8 cellular contexts compared by ENCODE assay signal in genomic region chr13:40920826-40921225, GRCh38.
DNase-seq lines count a peak whose midpoint lies in the region; ATAC-seq and TF ChIP-seq lines count a peak whose summit lies in the region.

No MANE protein-coding gene starts in this region.

- peak overlapping the region; percentile 71; the same call in 1 of the 2 replicates for H3K27ac ChIP-seq in HEK293 (ENCODE audit: extremely low read depth, low read depth, low read length)
- no peak overlapping the region for H3K27ac ChIP-seq in iPS-18a (ENCODE audit: low read length)

- ATAC-seq in activated T-helper 17 cell treated with anti-CD3 and anti-CD28 coated beads, Interleukin-2, amount 50 U/mL, for 72 hours (replicated peaks): no peak
- no peak for ATAC-seq in stimulated activated naive B cell treated with anti-CD40 and anti-IgM and Interleukin-4, amounts not matched to agents 10 μg/mL and 1 μg/mL and 100 μg/mL, for 72 hours (replicated peaks)
- ATAC-seq in HG03571 (IDR thresholded peaks at IDR 0.05; ENCODE audit: unreplicated experiment): no peak

- H3K9me3 ChIP-seq in HEK293 (ENCODE audit: control insufficient read depth, insufficient read depth, low read depth, low read length) (no peaks in the 10 kb centered on the region), iPS-18a (ENCODE audit: control insufficient read depth, low read depth, low read length) (no peaks in the 10 kb centered on the region)

- H3K36me3 ChIP-seq in HEK293 (ENCODE audit: control insufficient read depth in 2 of 2, insufficient read depth in 1 of 2, low read length in 2 of 2) (no peaks in the 10 kb centered on the region), iPS-18a (ENCODE audit: control insufficient read depth, low read depth, low read length) (no peaks in the 10 kb centered on the region)

- no peaks in the 10 kb centered on the region for H3K27me3 ChIP-seq in iPS-18a (ENCODE audit: control insufficient read depth, insufficient read depth, low read length)

- H3K4me1 ChIP-seq in HEK293 (ENCODE audit: control insufficient read depth, insufficient read depth, low read length): 0 out of 2 replicates have a peak, but pooled peaks cover 2% of the 10 kb centered on the region
- peaks cover 7% of the 10 kb centered on the region for H3K4me1 ChIP-seq in iPS-18a (ENCODE audit: control insufficient read depth, low read depth, low read length)

- H3K9me3 Mint-ChIP-seq in activated T-helper 17 cell treated with anti-CD3 and anti-CD28 coated beads, Interleukin-2, amount 50 U/mL, for 72 hours: no peaks in the 10 kb centered on the region
- H3K9me3 Mint-ChIP-seq in stimulated activated naive B cell treated with anti-CD40 and anti-IgM and Interleukin-4, amounts not matched to agents 10 μg/mL and 1 μg/mL and 100 μg/mL, for 72 hours: no peaks in the 10 kb centered on the region

- H3K27ac Mint-ChIP-seq in activated T-helper 17 cell treated with anti-CD3 and anti-CD28 coated beads, Interleukin-2, amount 50 U/mL, for 72 hours: peak overlapping the region; percentile 99
- H3K27ac Mint-ChIP-seq in stimulated activated naive B cell treated with anti-CD40 and anti-IgM and Interleukin-4, amounts not matched to agents 10 μg/mL and 1 μg/mL and 100 μg/mL, for 72 hours: peak overlapping the region; percentile 97

- POLR2A ChIA-PET in HEK293 (lab: Yijun Ruan, JAX): interaction anchor here (1.2 to 2.2 kb wide), 2 partner anchors 131 to 140 kb away, joined by 7 to 10 read pairs; partner anchors contain the start of genes SLC25A15 and WBP4

- DNase-seq in stimulated activated naive B cell treated with anti-CD40 and anti-IgM and Interleukin-4, amounts not matched to agents 10 μg/mL and 1 μg/mL and 100 μg/mL, for 72 hours: no peak
- DNase-seq in GM10266 (ENCODE audit: extremely low spot score) (no peak), DMS153 (lab: John Stamatoyannopoulos, UW) (no peak), NOMO-1 treated with DMSO at 0.1 percent for 48 hours (lab: John Stamatoyannopoulos, UW; ENCODE audit: unreplicated experiment) (no peak)

- CTCF ChIA-PET in HEK293 (lab: Yijun Ruan, JAX): interaction anchor here (0.6 to 1.3 kb wide), 4 partner anchors 12 to 1044 kb away, joined by 3 read pairs; no protein-coding TSS in a partner anchor

- no peaks in the 10 kb centered on the region for H3K27me3 Mint-ChIP-seq in activated T-helper 17 cell treated with anti-CD3 and anti-CD28 coated beads, Interleukin-2, amount 50 U/mL, for 72 hours
- no peaks in the 10 kb centered on the region for H3K27me3 Mint-ChIP-seq in stimulated activated naive B cell treated with anti-CD40 and anti-IgM and Interleukin-4, amounts not matched to agents 10 μg/mL and 1 μg/mL and 100 μg/mL, for 72 hours

- no peaks in the 10 kb centered on the region for H3K36me3 Mint-ChIP-seq in activated T-helper 17 cell treated with anti-CD3 and anti-CD28 coated beads, Interleukin-2, amount 50 U/mL, for 72 hours (ENCODE audit: low read depth)
- peaks cover 3% of the 10 kb centered on the region in 2 donors for H3K36me3 Mint-ChIP-seq in stimulated activated naive B cell treated with anti-CD40 and anti-IgM and Interleukin-4, amounts not matched to agents 10 μg/mL and 1 μg/mL and 100 μg/mL, for 72 hours

- TF ChIP-seq CTCF in HEK293 (tag by site-specific recombination; IDR thresholded peaks at IDR 0.05) (no peak), GM10266 (IDR thresholded peaks at IDR 0.05; ENCODE audit: control insufficient read depth, insufficient read depth, low read depth, missing control alignments) (no peak)

- peak overlapping the region; percentile 56 for H3K4me3 ChIP-seq in HEK293 (ENCODE audit: low read depth, low read length)
- peak overlapping the region; percentile 77 for H3K4me3 ChIP-seq in iPS-18a (ENCODE audit: low read length)

- H3K9ac ChIP-seq in iPS-18a (ENCODE audit: low read length): peak overlapping the region; percentile 81

- peak overlapping the region; percentile 99 for H3K4me3 Mint-ChIP-seq in activated T-helper 17 cell treated with anti-CD3 and anti-CD28 coated beads, Interleukin-2, amount 50 U/mL, for 72 hours
- H3K4me3 Mint-ChIP-seq in stimulated activated naive B cell treated with anti-CD40 and anti-IgM and Interleukin-4, amounts not matched to agents 10 μg/mL and 1 μg/mL and 100 μg/mL, for 72 hours: peak overlapping the region; percentile 93 to 95

- H3K4me1 Mint-ChIP-seq in activated T-helper 17 cell treated with anti-CD3 and anti-CD28 coated beads, Interleukin-2, amount 50 U/mL, for 72 hours: peaks cover 23% of the 10 kb centered on the region
- H3K4me1 Mint-ChIP-seq in stimulated activated naive B cell treated with anti-CD40 and anti-IgM and Interleukin-4, amounts not matched to agents 10 μg/mL and 1 μg/mL and 100 μg/mL, for 72 hours: peaks cover 23 to 30% of the 10 kb centered on the region in 2 donors

TF ChIP-seq in HEK293, 187 proteins besides CTCF, POLR2A, EP300 and RAD21:
- TF ChIP-seq ZNF791 (tag by site-specific recombination; IDR thresholded peaks at IDR 0.05) (no peak), ZNF768 (tag by site-specific recombination; IDR thresholded peaks at IDR 0.05) (no peak), AEBP2 (tag by site-specific recombination; IDR thresholded peaks at IDR 0.05; ENCODE audit: borderline replicate concordance) (no peak), ZNF610 (tag by site-specific recombination; IDR thresholded peaks at IDR 0.05; ENCODE audit: borderline replicate concordance) (no peak), ZNF658 (tag by site-specific recombination; IDR thresholded peaks at IDR 0.05) (no peak), WT1 (tag by site-specific recombination; IDR thresholded peaks at IDR 0.05) (no peak), ZNF501 (tag by site-specific recombination; IDR thresholded peaks at IDR 0.05) (no peak), GLIS2 (tag by site-specific recombination; IDR thresholded peaks at IDR 0.05) (no peak), ZNF221 (tag by site-specific recombination; IDR thresholded peaks at IDR 0.05; ENCODE audit: borderline replicate concordance) (no peak), ZNF292 (tag by site-specific recombination; IDR thresholded peaks at IDR 0.05; ENCODE audit: borderline replicate concordance, low read depth) (no peak), ZNF792 (tag by site-specific recombination; IDR thresholded peaks at IDR 0.05) (no peak), ZSCAN16 (tag by site-specific recombination; IDR thresholded peaks at IDR 0.05) (no peak)
- TF ChIP-seq, protein P1, sequence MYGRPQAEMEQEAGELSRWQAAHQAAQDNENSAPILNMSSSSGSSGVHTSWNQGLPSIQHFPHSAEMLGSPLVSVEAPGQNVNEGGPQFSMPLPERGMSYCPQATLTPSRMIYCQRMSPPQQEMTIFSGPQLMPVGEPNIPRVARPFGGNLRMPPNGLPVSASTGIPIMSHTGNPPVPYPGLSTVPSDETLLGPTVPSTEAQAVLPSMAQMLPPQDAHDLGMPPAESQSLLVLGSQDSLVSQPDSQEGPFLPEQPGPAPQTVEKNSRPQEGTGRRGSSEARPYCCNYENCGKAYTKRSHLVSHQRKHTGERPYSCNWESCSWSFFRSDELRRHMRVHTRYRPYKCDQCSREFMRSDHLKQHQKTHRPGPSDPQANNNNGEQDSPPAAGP (tag by site-specific recombination; IDR thresholded peaks at IDR 0.05): no peak
- TF ChIP-seq, protein P2, sequence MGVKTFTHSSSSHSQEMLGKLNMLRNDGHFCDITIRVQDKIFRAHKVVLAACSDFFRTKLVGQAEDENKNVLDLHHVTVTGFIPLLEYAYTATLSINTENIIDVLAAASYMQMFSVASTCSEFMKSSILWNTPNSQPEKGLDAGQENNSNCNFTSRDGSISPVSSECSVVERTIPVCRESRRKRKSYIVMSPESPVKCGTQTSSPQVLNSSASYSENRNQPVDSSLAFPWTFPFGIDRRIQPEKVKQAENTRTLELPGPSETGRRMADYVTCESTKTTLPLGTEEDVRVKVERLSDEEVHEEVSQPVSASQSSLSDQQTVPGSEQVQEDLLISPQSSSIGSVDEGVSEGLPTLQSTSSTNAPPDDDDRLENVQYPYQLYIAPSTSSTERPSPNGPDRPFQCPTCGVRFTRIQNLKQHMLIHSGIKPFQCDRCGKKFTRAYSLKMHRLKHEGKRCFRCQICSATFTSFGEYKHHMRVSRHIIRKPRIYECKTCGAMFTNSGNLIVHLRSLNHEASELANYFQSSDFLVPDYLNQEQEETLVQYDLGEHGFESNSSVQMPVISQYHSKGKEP (tag by site-specific recombination; IDR thresholded peaks at IDR 0.05): no peak
